ENCODE assay signal across 7 cellular contexts in the genomic region with DNA sequence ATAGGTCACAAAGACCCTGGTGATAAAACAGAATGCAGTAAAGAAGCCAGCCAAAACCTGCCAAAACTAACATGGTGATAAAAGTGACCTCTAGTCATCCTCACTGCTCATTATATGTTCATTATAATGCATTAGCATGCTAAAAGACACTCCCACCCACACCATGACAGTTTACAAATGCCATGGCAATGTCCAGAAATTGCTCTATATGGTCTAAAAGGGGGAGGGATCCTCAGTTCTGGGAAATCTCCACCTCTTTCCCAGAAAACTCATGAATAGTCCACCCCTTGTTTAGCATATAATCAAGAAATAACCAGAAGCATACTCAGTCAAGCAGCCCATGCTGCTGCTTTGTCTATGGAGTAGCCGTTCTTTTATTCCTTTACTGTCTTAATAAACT. TPM values are rescaled to one million over a fixed set of nuclear protein-coding genes. Genes with fewer than 3 reads are reported as not detected.
"Had no signal": no experiment of that assay in that cellular context is flagged by ENCODE, and none has a peak within 500 bp of the region (broad histone marks: within the 10 kb centered on the region; RNA-seq: fewer than 3 reads in every experiment).

No MANE protein-coding gene starts in this region.

- H3K4me2 ChIP-seq: GM23338 had no signal

- DNase-seq: H9, HCEC 1CT, IMR-90 had no signal

- H3K27ac Mint-ChIP-seq: GM23338, H9 had no signal

- H3K4me3 Mint-ChIP-seq: GM23338, H9 had no signal

- H3K4me3 ChIP-seq: GM23338, K562 had no signal

- H2AFZ ChIP-seq: GM23338 had no signal

- H3K4me1 Mint-ChIP-seq: GM23338, H9 had no signal

RNA-seq across cellular contexts. Expression of gene MC3R, which starts 40.4 kb away (rescaled TPM):
- total RNA-seq: GM23338, H1, H9, HT-29, IMR-90, K562 had no signal
- polyA plus RNA-seq: GM23338, H1, IMR-90, K562 had no signal
